21 cellular contexts compared by ENCODE assay signal in the genomic region with DNA sequence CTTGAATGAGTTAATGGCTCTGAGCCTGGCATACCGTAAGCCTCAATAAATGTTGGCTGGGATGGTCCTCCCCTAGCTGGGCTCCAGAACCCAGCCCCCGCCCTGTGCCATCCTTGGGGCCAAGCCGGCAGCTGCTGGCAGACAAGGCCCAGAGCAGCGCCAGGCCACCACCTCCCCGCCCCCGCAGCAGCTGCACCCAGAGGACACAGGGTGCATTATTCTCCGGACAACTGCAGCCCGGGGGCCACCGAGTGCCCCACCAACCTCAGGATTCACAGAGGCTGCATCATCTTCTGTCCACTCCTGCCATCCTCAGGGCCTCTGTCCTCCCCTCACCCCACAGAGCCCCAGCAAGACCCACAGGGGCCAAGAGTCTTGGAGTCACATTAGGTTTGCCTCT.
A peak's percentile ranks its signal among the peaks of the same experiment; 100 is the strongest.
DNase-seq lines count a peak whose midpoint lies in the region; ATAC-seq and TF ChIP-seq lines count a peak whose summit lies in the region.
"Had no signal": no experiment of that assay in that cellular context is flagged by ENCODE, and none has a peak within 500 bp of the region (broad histone marks: within the 10 kb centered on the region; RNA-seq: fewer than 3 reads in every experiment).

No MANE protein-coding gene starts in this region.

- H3K27me3 ChIP-seq in skeletal muscle tissue (ENCODE audit: control insufficient read depth in 3 of 3, insufficient read depth in 3 of 3, low read length in 3 of 3) (no peaks in the 10 kb centered on the region), Caco-2 (replicated peaks; ENCODE audit: control insufficient read depth, insufficient read depth, low read length) (no peaks in the 10 kb centered on the region)
- H3K27me3 ChIP-seq: BLaER1, cardiac muscle cell, suprapubic skin had no signal

- BruUV-seq in Caco-2 (replicated peaks; lab: Mats Ljungman, UMichigan): no TSS peak

- H3K27ac ChIP-seq in skeletal muscle tissue (ENCODE audit: low read depth, low read length): peak overlapping the region; percentile 64
- H3K27ac ChIP-seq: BLaER1, cardiac muscle cell, parathyroid adenoma, suprapubic skin had no signal

- peak overlapping the region in 1 of 3 donors; percentile 30 for H3K4me3 ChIP-seq in skeletal muscle tissue (ENCODE audit: low read length in 3 of 3)
- no peak overlapping the region for H3K4me3 ChIP-seq in Caco-2 (ENCODE audit: low read depth, low read length)
- H3K4me3 ChIP-seq: BLaER1, cardiac muscle cell, suprapubic skin had no signal

- H3K36me3 ChIP-seq in skeletal muscle tissue (ENCODE audit: control insufficient read depth in 3 of 3, insufficient read depth in 3 of 3, low read length in 3 of 3) (peaks cover 32 to 48% (median 41%) of the 10 kb centered on the region in 3 donors), Caco-2 (ENCODE audit: control insufficient read depth, insufficient read depth, low read length) (peaks cover 13% of the 10 kb centered on the region)

- H3K4me1 ChIP-seq in skeletal muscle tissue (ENCODE audit: control insufficient read depth in 3 of 3, insufficient read depth in 3 of 3, low read length in 3 of 3) (peaks cover 16 to 30% (median 28%) of the 10 kb centered on the region in 3 donors), Caco-2 (no peaks in the 10 kb centered on the region)
- H3K4me1 ChIP-seq: parathyroid adenoma had no signal

- peak overlapping the region; percentile 53 for H3K27ac Mint-ChIP-seq in T-helper 17 cell
- H3K27ac Mint-ChIP-seq in Caco-2 (ENCODE audit: unreplicated experiment): no peak overlapping the region
- H3K27ac Mint-ChIP-seq: activated naive CD8-positive, alpha-beta T cell; endodermal cell; HFFc6 had no signal

- intact Hi-C loops in Caco-2 (cut with micrococcal nuclease; ENCODE audit: unreplicated experiment): no loop called here

- CTCF ChIA-PET in Caco-2 (lab: Charles Lee): no interaction called here

- TF ChIP-seq CTCF in Caco-2 (IDR thresholded peaks at IDR 0.05; ENCODE audit: insufficient read depth in 1 of 2, low read depth in 1 of 2, low read length in 1 of 2, severe bottlenecking in 1 of 2, unreplicated experiment in 1 of 2): no peak

- no peak overlapping the region for H3K4me3 Mint-ChIP-seq in T-helper 17 cell
- H3K4me3 Mint-ChIP-seq in Caco-2 (ENCODE audit: unreplicated experiment): no peak overlapping the region
- H3K4me3 Mint-ChIP-seq: activated naive CD8-positive, alpha-beta T cell; endodermal cell; HFFc6 had no signal

- POLR2A ChIA-PET in Caco-2 (lab: Charles Lee): no interaction called here

- peak overlapping the region in 2 of 3 donors; percentile 45 to 55 for H3K9ac ChIP-seq in skeletal muscle tissue (ENCODE audit: low read depth in 1 of 3, low read length in 3 of 3)
- H3K9ac ChIP-seq: BLaER1, parathyroid adenoma had no signal

- peaks cover 14% of the 10 kb centered on the region for H3K9me3 Mint-ChIP-seq in Caco-2 (ENCODE audit: unreplicated experiment)

- H3K27me3 Mint-ChIP-seq in T-helper 17 cell (no peaks in the 10 kb centered on the region), Caco-2 (ENCODE audit: insufficient read depth, unreplicated experiment) (no peaks in the 10 kb centered on the region)
- H3K27me3 Mint-ChIP-seq: activated naive CD8-positive, alpha-beta T cell had no signal

- DNase-seq in T-helper 17 cell (no peak), globus pallidus (ENCODE audit: low spot score) (peak; percentile 97), middle frontal gyrus (ENCODE audit: extremely low spot score, low spot score) (peak; percentile 64), Caco-2 (no peak)
- DNase-seq: activated CD4-positive, alpha-beta T cell treated with anti-CD3 and anti-CD28 coated beads for 1 hour; DMS153; endodermal cell; HFFc6; KG1; NCI-H1092 treated with DMSO at 0.1 percent for 48 hours; NCI-H2171; SIG-M5; stimulated activated CD4-positive, alpha-beta T cell treated with anti-CD3 and anti-CD28 coated beads, Interleukin-1b, Interleukin-23, amount 100 ng/mL, for 48 hours had no signal

- H3K4me1 Mint-ChIP-seq in T-helper 17 cell (peaks cover 18% of the 10 kb centered on the region), Caco-2 (ENCODE audit: low read depth, unreplicated experiment) (no peaks in the 10 kb centered on the region)
- H3K4me1 Mint-ChIP-seq: endodermal cell had no signal

- H3K9me3 ChIP-seq in T-helper 17 cell (ENCODE audit: control insufficient read depth, low read length, poor library complexity, severe bottlenecking) (no peaks in the 10 kb centered on the region), skeletal muscle tissue (ENCODE audit: control insufficient read depth in 3 of 3, low read length in 3 of 3) (peaks cover 0 to 3% (median 0%) of the 10 kb centered on the region in 3 donors), Caco-2 (peaks cover 28% of the 10 kb centered on the region; the same call in 1 of the 2 replicates)

- H3K36me3 Mint-ChIP-seq in T-helper 17 cell (ENCODE audit: low read depth): peaks cover 19% of the 10 kb centered on the region
- H3K36me3 Mint-ChIP-seq in Caco-2 (ENCODE audit: insufficient read depth, unreplicated experiment): peaks cover 93% of the 10 kb centered on the region

- ATAC-seq in T-helper 17 cell (no peak), HG03045 (IDR thresholded peaks at IDR 0.05; ENCODE audit: unreplicated experiment) (no peak), GM21723 (IDR thresholded peaks at IDR 0.05; ENCODE audit: unreplicated experiment) (no peak)

Comparison
In these comparisons a context has a peak if more than half of its experiments do, and no peak if none do; other contexts are left out.
1. DNase-seq: peak in globus pallidus (single experiment) and middle frontal gyrus (single experiment); none in T-helper 17 cell (0 of 3) and Caco-2 (0 of 2).